In genomic region chr10:92727550-92727949, GRCh38 we compare ENCODE assay signal across 15 cellular contexts.
"Had no signal": no experiment of that assay in that cellular context is flagged by ENCODE, and none has a peak within 500 bp of the region (broad histone marks: within the 10 kb centered on the region; RNA-seq: fewer than 3 reads in every experiment).

No MANE protein-coding gene starts in this region.

- H3K4me3 Mint-ChIP-seq: activated naive CD8-positive, alpha-beta T cell treated with anti-CD3 and anti-CD28 coated beads, Interleukin-2, amount 10 ng/mL, durations not matched to agents 7 days and 5 days; central memory CD8-positive, alpha-beta T cell; naive B cell; stimulated activated naive B cell treated with anti-CD40 and anti-IgM and Interleukin-4, amounts not matched to agents 10 μg/mL and 1 μg/mL and 100 μg/mL, for 72 hours had no signal

- H3K4me2 ChIP-seq: hepatocyte had no signal

- ATAC-seq: stimulated activated naive B cell treated with anti-CD40 and anti-IgM and Interleukin-4, amounts not matched to agents 10 μg/mL and 1 μg/mL and 100 μg/mL, for 72 hours had no signal

- H3K79me2 ChIP-seq: hepatocyte had no signal

- H3K27ac ChIP-seq: brain microvascular endothelial cell, coronary artery, esophagus squamous epithelium, hepatocyte, ovary, tibial artery had no signal

- H2AFZ ChIP-seq: hepatocyte had no signal

- H3K9me3 ChIP-seq: esophagus squamous epithelium, ovary, tibial artery had no signal

- H3K27me3 Mint-ChIP-seq: naive B cell had no signal

- H3K4me1 ChIP-seq: esophagus squamous epithelium, tibial artery had no signal

- H3K27ac Mint-ChIP-seq: activated naive CD8-positive, alpha-beta T cell treated with anti-CD3 and anti-CD28 coated beads, Interleukin-2, amount 10 ng/mL, durations not matched to agents 7 days and 5 days; stimulated activated naive B cell treated with anti-CD40 and anti-IgM and Interleukin-4, amounts not matched to agents 10 μg/mL and 1 μg/mL and 100 μg/mL, for 72 hours had no signal

- H3K4me1 Mint-ChIP-seq: activated naive CD8-positive, alpha-beta T cell treated with anti-CD3 and anti-CD28 coated beads, Interleukin-2, amount 10 ng/mL, durations not matched to agents 7 days and 5 days; central memory CD8-positive, alpha-beta T cell had no signal

- H3K27me3 ChIP-seq: brain microvascular endothelial cell, hepatocyte, ovary, tibial artery had no signal

- H3K9me3 Mint-ChIP-seq: central memory CD8-positive, alpha-beta T cell; stimulated activated naive B cell treated with anti-CD40 and anti-IgM and Interleukin-4, amounts not matched to agents 10 μg/mL and 1 μg/mL and 100 μg/mL, for 72 hours had no signal

- H3K36me3 ChIP-seq: brain microvascular endothelial cell, esophagus squamous epithelium, ovary, tibial artery had no signal

- H3K36me3 Mint-ChIP-seq: activated naive CD8-positive, alpha-beta T cell treated with anti-CD3 and anti-CD28 coated beads, Interleukin-2, amount 10 ng/mL, durations not matched to agents 7 days and 5 days; stimulated activated naive B cell treated with anti-CD40 and anti-IgM and Interleukin-4, amounts not matched to agents 10 μg/mL and 1 μg/mL and 100 μg/mL, for 72 hours had no signal

- DNase-seq: activated CD4-positive, CD25-positive, alpha-beta regulatory T cell treated with anti-CD3 and anti-CD28 coated beads, Interleukin-2, amount 50 U/mL, for 72 hours; activated naive CD4-positive, alpha-beta T cell; activated naive CD8-positive, alpha-beta T cell treated with anti-CD3 and anti-CD28 coated beads, Interleukin-2, amount 10 ng/mL, durations not matched to agents 7 days and 5 days; activated T-cell treated with anti-CD3 and anti-CD28 coated beads for 4 hours; brain microvascular endothelial cell; esophagus squamous epithelium; midbrain; naive B cell; ovary; stimulated activated CD4-positive, alpha-beta T cell treated with anti-CD3 and anti-CD28 coated beads, Interleukin-2, amount 100 ng/mL, for 48 hours; stimulated activated naive B cell treated with anti-CD40 and anti-IgM and Interleukin-4, amounts not matched to agents 10 μg/mL and 1 μg/mL and 100 μg/mL, for 72 hours; tibial artery had no signal

- H3K4me3 ChIP-seq: coronary artery, esophagus squamous epithelium, hepatocyte, ovary, tibial artery had no signal
